ENCODE assay signal across 1 cellular context in the genomic region with DNA sequence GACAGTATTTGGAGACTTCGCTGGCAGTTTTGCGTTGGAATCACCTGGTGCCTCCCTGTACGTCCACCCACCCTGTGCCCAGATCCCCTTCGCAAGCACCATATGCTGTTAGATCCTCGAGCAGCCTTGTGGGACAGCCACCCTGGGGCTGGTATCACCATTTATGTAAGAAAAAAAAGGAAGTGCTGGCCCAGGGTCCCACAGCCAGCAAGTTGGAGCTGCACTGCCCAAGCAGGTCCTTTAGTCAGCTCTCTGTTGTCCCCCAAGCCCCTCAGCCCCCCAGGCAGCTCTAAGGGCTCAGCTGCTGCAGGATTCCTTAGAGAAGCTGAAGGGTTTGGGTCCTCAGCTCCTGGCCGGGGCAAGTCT.
TF ChIP-seq lines count a peak whose summit lies in the region.

No MANE protein-coding gene starts in this region.

TF ChIP-seq in HEK293T, 16 proteins besides CTCF, POLR2A, EP300 and RAD21 (continued from another document):
- TF ChIP-seq L3MBTL2 (conservative IDR thresholded peaks at IDR 0.05) (no peak), HDGF (IDR thresholded peaks at IDR 0.05; ENCODE audit: borderline replicate concordance) (no peak), FOXA1 (IDR thresholded peaks at IDR 0.05) (no peak), SP1 (IDR thresholded peaks at IDR 0.05) (no peak), ARNT (IDR thresholded peaks at IDR 0.05) (no peak), ELF4 (IDR thresholded peaks at IDR 0.05) (no peak), BHLHE40 (IDR thresholded peaks at IDR 0.05; ENCODE audit: borderline replicate concordance) (no peak), LEF1 (IDR thresholded peaks at IDR 0.05; ENCODE audit: borderline replicate concordance) (no peak), FOXM1 (IDR thresholded peaks at IDR 0.05; ENCODE audit: borderline replicate concordance) (no peak), TARDBP (IDR thresholded peaks at IDR 0.05) (no peak)
